In genomic region chr5:50667653-50668403, GRCh38 we compare ENCODE assay signal across 2 cellular contexts.
TF ChIP-seq lines count a peak whose summit lies in the region.

No MANE protein-coding gene starts in this region.

TF ChIP-seq in HCT116, 20 proteins besides CTCF, POLR2A, EP300 and RAD21 (continued from another document):
- no peak for TF ChIP-seq ATF3 (IDR thresholded peaks at IDR 0.05)
- no peak for TF ChIP-seq SP1 (IDR thresholded peaks at IDR 0.05; ENCODE audit: low read depth)
- peak; percentile 26; the same call in 1 of the 2 replicates for TF ChIP-seq ZFX (IDR thresholded peaks at IDR 0.05)
- TF ChIP-seq EZH2 (IDR thresholded peaks at IDR 0.05), result no peak
TF ChIP-seq in HCT116: peak in this region for 4.

TF ChIP-seq in HepG2, 621 proteins besides CTCF, POLR2A, EP300 and RAD21:
- TF ChIP-seq ZNF687 (CRISPR knock-in tag; IDR thresholded peaks at IDR 0.05) (peak; percentile 29), ZUFSP (CRISPR knock-in tag; IDR thresholded peaks at IDR 0.05; ENCODE audit: borderline replicate concordance) (no peak), ZGPAT (CRISPR knock-in tag; IDR thresholded peaks at IDR 0.05) (0 out of 2 replicates have a peak, but pooled peaks have one; percentile 15), CHD2 (IDR thresholded peaks at IDR 0.05; ENCODE audit: low read depth, low read length) (0 out of 2 replicates have a peak, but pooled peaks have one; percentile 31), MYPOP (CRISPR knock-in tag; IDR thresholded peaks at IDR 0.05) (peak; percentile 98), NFYC (CRISPR knock-in tag; IDR thresholded peaks at IDR 0.05) (no peak), HNRNPLL (IDR thresholded peaks at IDR 0.05; ENCODE audit: low read depth, low read length, poor library complexity, severe bottlenecking) (peak; percentile 81), PATZ1 (CRISPR knock-in tag; IDR thresholded peaks at IDR 0.05) (peak; percentile 29; the same call in 1 of the 2 replicates), TAF15 (IDR thresholded peaks at IDR 0.05; ENCODE audit: low read depth, low read length, poor library complexity, severe bottlenecking) (peak; percentile 6), GABPB1 (CRISPR knock-in tag; IDR thresholded peaks at IDR 0.05) (peak; percentile 76), ZNF275 (CRISPR knock-in tag; IDR thresholded peaks at IDR 0.05; ENCODE audit: borderline replicate concordance) (no peak), XRCC5 (optimal IDR thresholded peaks at IDR 0.05; ENCODE audit: low read length) (no peak), ZNF777 (CRISPR knock-in tag; IDR thresholded peaks at IDR 0.05) (0 out of 2 replicates have a peak, but pooled peaks have one; percentile 39), HNF1B (CRISPR knock-in tag; IDR thresholded peaks at IDR 0.05) (no peak), RFX3 (CRISPR knock-in tag; IDR thresholded peaks at IDR 0.05) (peak; percentile 69), ZMYM3 (CRISPR knock-in tag; IDR thresholded peaks at IDR 0.05) (0 out of 2 replicates have a peak, but pooled peaks have one; percentile 1), CCDC6 (CRISPR knock-in tag; IDR thresholded peaks at IDR 0.05) (no peak), ZBTB7B (CRISPR knock-in tag; IDR thresholded peaks at IDR 0.05) (0 out of 2 replicates have a peak, but pooled peaks have one; percentile 60), SRSF1 (optimal IDR thresholded peaks at IDR 0.05; ENCODE audit: low read depth, low read length) (peak; percentile 37)
